Comparison of ENCODE assay signal across 11 cellular contexts in genomic region chr15:63763476-63764123, GRCh38.
DNase-seq lines count a peak whose midpoint lies in the region; ATAC-seq and TF ChIP-seq lines count a peak whose summit lies in the region.
"Had no signal": no experiment of that assay in that cellular context is flagged by ENCODE, and none has a peak within 500 bp of the region (broad histone marks: within the 10 kb centered on the region; RNA-seq: fewer than 3 reads in every experiment).

No MANE protein-coding gene starts in this region.

- H3K27me3 Mint-ChIP-seq in CD8-positive, alpha-beta memory T cell = no peaks in the 10 kb centered on the region

- H3K4me3 Mint-ChIP-seq in CD8-positive, alpha-beta memory T cell = peak overlapping the region in 4 of 7 donors; percentile 29 to 49 (median 34)

- intact Hi-C loops in cardiac septum (cut with DNase I) = no loop called here

- H3K36me3 Mint-ChIP-seq in CD8-positive, alpha-beta memory T cell = peaks cover 0 to 40% (median 5%) of the 10 kb centered on the region in 3 donors

- no peaks in the 10 kb centered on the region for H3K9me3 ChIP-seq in CD8-positive, alpha-beta memory T cell (ENCODE audit: low read length)

- no peak overlapping the region for H3K27ac ChIP-seq in CD8-positive, alpha-beta memory T cell (ENCODE audit: low read depth, low read length)
- no peak overlapping the region for H3K27ac ChIP-seq in foreskin keratinocyte

- H3K27ac Mint-ChIP-seq in CD8-positive, alpha-beta memory T cell = peak overlapping the region in 7 of 8 donors; percentile 31 to 86 (median 77)

- ATAC-seq in GM19351 (IDR thresholded peaks at IDR 0.05; ENCODE audit: unreplicated experiment) = peak; percentile 63
- peak; percentile 27 for ATAC-seq in foreskin keratinocyte
- ATAC-seq in GM21737 (IDR thresholded peaks at IDR 0.05; ENCODE audit: unreplicated experiment) = no peak
- ATAC-seq: left lobe of liver had no signal

- no peaks in the 10 kb centered on the region for H3K36me3 ChIP-seq in CD8-positive, alpha-beta memory T cell (ENCODE audit: insufficient read depth, low read length)

- POLR2A ChIA-PET in CD8-positive, alpha-beta memory T cell (lab: Charles Lee) = no interaction called here

- peaks cover 52 to 73% (median 71%) of the 10 kb centered on the region in 3 donors for H3K4me1 Mint-ChIP-seq in CD8-positive, alpha-beta memory T cell

- H3K9me3 Mint-ChIP-seq in CD8-positive, alpha-beta memory T cell = no peaks in the 10 kb centered on the region

- peaks cover 30% of the 10 kb centered on the region for H3K4me1 ChIP-seq in CD8-positive, alpha-beta memory T cell (ENCODE audit: insufficient read depth, low read length)
- H3K4me1 ChIP-seq in foreskin keratinocyte = peaks cover 12% of the 10 kb centered on the region

- no peak overlapping the region for H3K4me3 ChIP-seq in CD8-positive, alpha-beta memory T cell (ENCODE audit: low read length)

- TF ChIP-seq CTCF in foreskin keratinocyte (conservative IDR thresholded peaks at IDR 0.05) = no peak

- CTCF ChIA-PET in CD8-positive, alpha-beta memory T cell (lab: Charles Lee) = interaction anchor here (1.4 to 3.0 kb wide), 2 partner anchors 11 kb away, joined by 4 to 13 read pairs; no protein-coding TSS in a partner anchor

- DNase-seq in CD8-positive, alpha-beta memory T cell = peak in 2 of 5 donors; percentile 10 to 44
- DNase-seq in NOMO-1 treated with DMSO at 0.1 percent for 48 hours (lab: John Stamatoyannopoulos, UW; ENCODE audit: unreplicated experiment) (peak; percentile 49), foreskin keratinocyte (peak; percentile 46 to 66), NCI-H1694 treated with DMSO at 0.1 percent for 48 hours (lab: John Stamatoyannopoulos, UW) (no peak), cardiac septum (ENCODE audit: low spot score) (no peak), SK-N-DZ (ENCODE audit: low spot score) (no peak)
- DNase-seq: activated CD8-positive, alpha-beta memory T cell treated with anti-CD3 and anti-CD28 coated beads, Interleukin-2, amount 50 U/mL, for 48 hours; DMS153 had no signal

- H3K27me3 ChIP-seq in CD8-positive, alpha-beta memory T cell (ENCODE audit: insufficient read depth, low read length, poor library complexity, severe bottlenecking) = no peaks in the 10 kb centered on the region
- no peaks in the 10 kb centered on the region for H3K27me3 ChIP-seq in foreskin keratinocyte

Comparison
In these comparisons a context has a peak if more than half of its experiments do, and no peak if none do; other contexts are left out.
1. DNase-seq: peak in NOMO-1 treated with DMSO at 0.1 percent for 48 hours (single experiment) and foreskin keratinocyte (2 of 2); none in NCI-H1694 treated with DMSO at 0.1 percent for 48 hours (single experiment), cardiac septum (single experiment) and SK-N-DZ (single experiment).